In genomic region chr1:159222075-159222865, GRCh38 we compare ENCODE assay signal across 34 cellular contexts. TPM values are rescaled to one million over a fixed set of nuclear protein-coding genes. Genes with fewer than 3 reads are reported as not detected.
"Had no signal": no experiment of that assay in that cellular context is flagged by ENCODE, and none has a peak within 500 bp of the region (broad histone marks: within the 10 kb centered on the region; RNA-seq: fewer than 3 reads in every experiment).

No MANE protein-coding gene starts in this region.

- H3K27ac Mint-ChIP-seq: activated CD4-positive, alpha-beta memory T cell treated with anti-CD3 and anti-CD28 coated beads, Interleukin-2, amount 10 ng/mL, durations not matched to agents 7 days and 5 days; activated CD4-positive, alpha-beta T cell treated with anti-CD3 and anti-CD28 coated beads for 36 hours; activated naive CD8-positive, alpha-beta T cell treated with anti-CD3 and anti-CD28 coated beads for 36 hours; activated T-cell treated with anti-CD3 and anti-CD28 coated beads, Interleukin-2, amount 50 U/mL, for 72 hours; activated T-helper 17 cell treated with anti-CD3 and anti-CD28 coated beads, Interleukin-2, amount 50 U/mL, for 72 hours; WTC11 had no signal

- H3K4me3 ChIP-seq: SK-N-MC had no signal

- H3K27me3 ChIP-seq: brain microvascular endothelial cell had no signal

- H3K4me3 Mint-ChIP-seq: activated CD4-positive, alpha-beta memory T cell treated with anti-CD3 and anti-CD28 coated beads, Interleukin-2, amount 10 ng/mL, durations not matched to agents 7 days and 5 days; activated CD4-positive, alpha-beta T cell treated with anti-CD3 and anti-CD28 coated beads for 36 hours; activated naive CD8-positive, alpha-beta T cell treated with anti-CD3 and anti-CD28 coated beads for 36 hours; activated T-cell treated with anti-CD3 and anti-CD28 coated beads, Interleukin-2, amount 50 U/mL, for 72 hours; activated T-helper 17 cell treated with anti-CD3 and anti-CD28 coated beads, Interleukin-2, amount 50 U/mL, for 72 hours; WTC11 had no signal

- H3K9me3 Mint-ChIP-seq: activated CD4-positive, alpha-beta memory T cell treated with anti-CD3 and anti-CD28 coated beads, Interleukin-2, amount 10 ng/mL, durations not matched to agents 7 days and 5 days; activated naive CD8-positive, alpha-beta T cell treated with anti-CD3 and anti-CD28 coated beads for 36 hours; activated T-cell treated with anti-CD3 and anti-CD28 coated beads, Interleukin-2, amount 50 U/mL, for 72 hours; activated T-helper 17 cell treated with anti-CD3 and anti-CD28 coated beads, Interleukin-2, amount 50 U/mL, for 72 hours; WTC11 had no signal

- FAIRE-seq: colon, TTC549 had no signal

- DNase-seq: activated CD4-positive, alpha-beta memory T cell treated with anti-CD3 and anti-CD28 coated beads, Interleukin-2, amount 10 ng/mL, durations not matched to agents 7 days and 5 days; activated CD4-positive, alpha-beta T cell treated with anti-CD3 and anti-CD28 coated beads for 36 hours; activated CD4-positive, alpha-beta T cell treated with anti-CD3 and anti-CD28 coated beads, Interleukin-2, amount 50 U/mL, for 1 hour; activated effector memory CD4-positive, alpha-beta T cell treated with anti-CD3 and anti-CD28 coated beads, Interleukin-2, amount 50 U/mL, for 16 hours; activated naive CD4-positive, alpha-beta T cell; activated naive CD4-positive, alpha-beta T cell treated with anti-CD3 and anti-CD28 coated beads, Interleukin-2, amount 50 U/mL, for 16 hours; activated naive CD8-positive, alpha-beta T cell treated with anti-CD3 and anti-CD28 coated beads for 36 hours; activated T-cell treated with anti-CD3 and anti-CD28 coated beads, Interleukin-2, amount 50 U/mL, for 1 hour; activated T-cell treated with anti-CD3 and anti-CD28 coated beads, Interleukin-2, amount 50 U/mL, for 72 hours; amniotic stem cell; aorta; brain microvascular endothelial cell; central memory CD4-positive, alpha-beta T cell; MV-4-11; NCI-H1092; NCI-H1436 treated with DMSO at 0.1 percent for 48 hours; NCI-H1694 treated with DMSO at 0.1 percent for 48 hours; NCI-H2029 treated with DMSO at 0.1 percent for 48 hours; NCI-H2107; NCI-H2171; NCI-H510A; NCI-H748 treated with DMSO at 0.1 percent for 48 hours; NK-92 treated with Interleukin-12 subunit alpha and Interleukin-12 subunit beta, amount 100 ng/mL, for 24 hours; Right ventricle myocardium superior; T1000 had no signal

- H3K36me3 ChIP-seq: brain microvascular endothelial cell had no signal

- H3K4me1 Mint-ChIP-seq: activated CD4-positive, alpha-beta memory T cell treated with anti-CD3 and anti-CD28 coated beads, Interleukin-2, amount 10 ng/mL, durations not matched to agents 7 days and 5 days; activated CD4-positive, alpha-beta T cell treated with anti-CD3 and anti-CD28 coated beads for 36 hours; activated naive CD8-positive, alpha-beta T cell treated with anti-CD3 and anti-CD28 coated beads for 36 hours; activated T-helper 17 cell treated with anti-CD3 and anti-CD28 coated beads, Interleukin-2, amount 50 U/mL, for 72 hours had no signal

- H3K27ac ChIP-seq: brain microvascular endothelial cell, SK-N-MC had no signal

- H3K36me3 Mint-ChIP-seq: activated naive CD8-positive, alpha-beta T cell treated with anti-CD3 and anti-CD28 coated beads for 36 hours; WTC11 had no signal

- ATAC-seq: activated CD4-positive, alpha-beta T cell treated with anti-CD3 and anti-CD28 coated beads for 36 hours; activated CD4-positive, CD25-positive, alpha-beta regulatory T cell treated with anti-CD3 and anti-CD28 coated beads, Interleukin-2, amount 50 U/mL, for 24 hours; activated T-cell treated with anti-CD3 and anti-CD28 coated beads, Interleukin-2, amount 50 U/mL, for 72 hours; activated T-helper 17 cell treated with anti-CD3 and anti-CD28 coated beads, Interleukin-2, amount 50 U/mL, for 72 hours; WTC11 had no signal

RNA-seq across cellular contexts. Expression of gene ACKR1, which starts 17.6 kb away (rescaled TPM):
- total RNA-seq: activated CD4-positive, alpha-beta memory T cell treated with anti-CD3 and anti-CD28 coated beads, Interleukin-2, amount 10 ng/mL, durations not matched to agents 7 days and 5 days; activated CD4-positive, alpha-beta T cell treated with anti-CD3 and anti-CD28 coated beads for 36 hours; activated naive CD8-positive, alpha-beta T cell treated with anti-CD3 and anti-CD28 coated beads for 36 hours; activated T-cell treated with anti-CD3 and anti-CD28 coated beads, Interleukin-2, amount 50 U/mL, for 72 hours; activated T-helper 17 cell treated with anti-CD3 and anti-CD28 coated beads, Interleukin-2, amount 50 U/mL, for 72 hours; T-helper 1 cell treated with Interleukin-12 subunit alpha and Interleukin-12 subunit beta and Interleukin-4 antibody, amounts not matched to agents 30 ng/mL and 1 ng/mL, for 36 hours; T-helper 2 cell treated with Interferon-gamma antibody and Interleukin-4, amounts not matched to agents 100 ng/mL and 5 ng/mL, for 36 hours had no signal

RNA-seq across cellular contexts. Expression of gene CADM3, which starts 50.9 kb away (rescaled TPM):
- total RNA-seq: activated CD4-positive, alpha-beta memory T cell treated with anti-CD3 and anti-CD28 coated beads, Interleukin-2, amount 10 ng/mL, durations not matched to agents 7 days and 5 days; activated CD4-positive, alpha-beta T cell treated with anti-CD3 and anti-CD28 coated beads for 36 hours; activated CD8-positive, alpha-beta memory T cell treated with anti-CD3 and anti-CD28 coated beads for 36 hours; activated naive CD8-positive, alpha-beta T cell treated with anti-CD3 and anti-CD28 coated beads for 36 hours; activated T-cell treated with anti-CD3 and anti-CD28 coated beads, Interleukin-2, amount 50 U/mL, for 72 hours; activated T-helper 17 cell treated with anti-CD3 and anti-CD28 coated beads, Interleukin-2, amount 50 U/mL, for 72 hours; T-helper 1 cell treated with Interleukin-12 subunit alpha and Interleukin-12 subunit beta and Interleukin-4 antibody, amounts not matched to agents 30 ng/mL and 1 ng/mL, for 36 hours; T-helper 2 cell treated with Interferon-gamma antibody and Interleukin-4, amounts not matched to agents 100 ng/mL and 5 ng/mL, for 36 hours had no signal
